ENCODE assay signal across 17 cellular contexts in genomic region chr15:63719281-63719680, GRCh38.
DNase-seq lines count a peak whose midpoint lies in the region; ATAC-seq, FAIRE-seq and TF ChIP-seq lines count a peak whose summit lies in the region.
"Had no signal": no experiment of that assay in that cellular context is flagged by ENCODE, and none has a peak within 500 bp of the region (broad histone marks: within the 10 kb centered on the region; RNA-seq: fewer than 3 reads in every experiment).

No MANE protein-coding gene starts in this region.

- no TSS peak for BruUV-seq in MCF 10A (replicated peaks; lab: Mats Ljungman, UMichigan)

- no peak overlapping the region for H3K4me3 ChIP-seq in breast epithelium
- H3K4me3 ChIP-seq in uterus = no peak overlapping the region
- H3K4me3 ChIP-seq: GM23248, ovary, spleen had no signal

- H3K27me3 Mint-ChIP-seq in MCF 10A (ENCODE audit: insufficient read depth, unreplicated experiment) = no peaks in the 10 kb centered on the region
- no peaks in the 10 kb centered on the region for H3K27me3 Mint-ChIP-seq in activated naive CD8-positive, alpha-beta T cell treated with anti-CD3 and anti-CD28 coated beads for 36 hours

- H3K27ac ChIP-seq in breast epithelium (peak overlapping the region in 1 of 2 donors; percentile 2), uterus (peak overlapping the region; percentile 46 to 56)
- H3K27ac ChIP-seq: brain microvascular endothelial cell, ovary had no signal

- H3K36me3 ChIP-seq in breast epithelium = no peaks in the 10 kb centered on the region
- H3K36me3 ChIP-seq in uterus = no peaks in the 10 kb centered on the region
- H3K36me3 ChIP-seq: brain microvascular endothelial cell, ovary had no signal

- no peaks in the 10 kb centered on the region for H3K9me3 Mint-ChIP-seq in MCF 10A (ENCODE audit: unreplicated experiment)
- H3K9me3 Mint-ChIP-seq in activated naive CD8-positive, alpha-beta T cell treated with anti-CD3 and anti-CD28 coated beads for 36 hours = no peaks in the 10 kb centered on the region
- H3K9me3 Mint-ChIP-seq: activated T-cell treated with anti-CD3 and anti-CD28 coated beads, Interleukin-2, amount 50 U/mL, for 4 hours had no signal

- peak; percentile 60 for ATAC-seq in left lobe of liver
- ATAC-seq: activated T-cell treated with anti-CD3 and anti-CD28 coated beads, Interleukin-2, amount 50 U/mL, for 4 hours had no signal

- H3K27me3 ChIP-seq in breast epithelium (no peaks in the 10 kb centered on the region), uterus (no peaks in the 10 kb centered on the region)
- H3K27me3 ChIP-seq: brain microvascular endothelial cell, ovary, spleen had no signal

- H3K4me1 Mint-ChIP-seq in MCF 10A (ENCODE audit: insufficient read depth, unreplicated experiment) = peaks cover 27% of the 10 kb centered on the region
- H3K4me1 Mint-ChIP-seq in activated naive CD8-positive, alpha-beta T cell treated with anti-CD3 and anti-CD28 coated beads for 36 hours = peaks cover 20% of the 10 kb centered on the region

- DNase-seq in MCF 10A (ENCODE audit: unreplicated experiment) (peak; percentile 18), breast epithelium (ENCODE audit: low spot score in 2 of 2) (no peak), left lobe of liver (ENCODE audit: low spot score) (no peak), uterus (no peak), anterior cingulate cortex (lab: John Stamatoyannopoulos, UW) (no peak), frontal cortex (ENCODE audit: low spot score in 2 of 2) (no peak), NCI-H1105 (lab: John Stamatoyannopoulos, UW) (no peak)
- no peak for DNase-seq in activated naive CD8-positive, alpha-beta T cell treated with anti-CD3 and anti-CD28 coated beads for 36 hours
- DNase-seq: activated T-cell treated with anti-CD3 and anti-CD28 coated beads, Interleukin-2, amount 50 U/mL, for 4 hours; effector memory CD4-positive, alpha-beta T cell; midbrain; NCI-H1092 treated with DMSO at 0.1 percent for 48 hours; NCI-H226; spleen had no signal

- TF ChIP-seq POLR2A in breast epithelium (IDR thresholded peaks at IDR 0.05) (no peak), uterus (IDR thresholded peaks at IDR 0.05) (no peak)

- no peak for TF ChIP-seq CTCF in MCF 10A (IDR thresholded peaks at IDR 0.05; ENCODE audit: unreplicated experiment)
- TF ChIP-seq CTCF in breast epithelium (IDR thresholded peaks at IDR 0.05) = no peak
- TF ChIP-seq CTCF in uterus (IDR thresholded peaks at IDR 0.05) = no peak

- H3K4me1 ChIP-seq in breast epithelium = no peaks in the 10 kb centered on the region
- H3K4me1 ChIP-seq in uterus = peaks cover 0 to 8% of the 10 kb centered on the region in 2 donors

- peak overlapping the region; percentile 75 for H3K27ac Mint-ChIP-seq in MCF 10A (ENCODE audit: low read depth, unreplicated experiment)
- H3K27ac Mint-ChIP-seq in activated naive CD8-positive, alpha-beta T cell treated with anti-CD3 and anti-CD28 coated beads for 36 hours = peak overlapping the region; percentile 11

- CTCF ChIA-PET in MCF 10A (lab: Yijun Ruan, JAX) = interaction anchor here (0.6 to 2.6 kb wide), 4 partner anchors 33 to 370 kb away, joined by 4 to 17 read pairs (median 5); no protein-coding TSS in a partner anchor

- peak overlapping the region; percentile 26 for H3K4me3 Mint-ChIP-seq in MCF 10A (ENCODE audit: unreplicated experiment)
- no peak overlapping the region for H3K4me3 Mint-ChIP-seq in activated naive CD8-positive, alpha-beta T cell treated with anti-CD3 and anti-CD28 coated beads for 36 hours
- H3K4me3 Mint-ChIP-seq: activated T-cell treated with anti-CD3 and anti-CD28 coated beads, Interleukin-2, amount 50 U/mL, for 4 hours had no signal

- H3K9me3 ChIP-seq in breast epithelium (no peaks in the 10 kb centered on the region), uterus (no peaks in the 10 kb centered on the region)
- H3K9me3 ChIP-seq: ovary, spleen had no signal

- POLR2A ChIA-PET in MCF 10A (lab: Yijun Ruan, JAX) = interaction anchor here (0.6 to 2.0 kb wide), 12 partner anchors 8 to 376 kb away, joined by 3 to 7 read pairs (median 4); partner anchors contain the start of gene SNX1

- intact Hi-C loops in MCF 10A (cut with micrococcal nuclease) = no loop called here
- intact Hi-C loops in breast epithelium (cut with DNase I; ENCODE audit: low total_unique reads) = no loop called here
- intact Hi-C loops in uterus (cut with DNase I; ENCODE audit: low total_unique reads) = no loop called here

- no peak for FAIRE-seq in frontal cortex (lab: Jason Lieb, UNC)

- H3K36me3 Mint-ChIP-seq in MCF 10A (ENCODE audit: insufficient read depth, unreplicated experiment) = peaks cover 11% of the 10 kb centered on the region
- peaks cover 13% of the 10 kb centered on the region for H3K36me3 Mint-ChIP-seq in activated naive CD8-positive, alpha-beta T cell treated with anti-CD3 and anti-CD28 coated beads for 36 hours
